8 cellular contexts compared by ENCODE assay signal in the genomic region with DNA sequence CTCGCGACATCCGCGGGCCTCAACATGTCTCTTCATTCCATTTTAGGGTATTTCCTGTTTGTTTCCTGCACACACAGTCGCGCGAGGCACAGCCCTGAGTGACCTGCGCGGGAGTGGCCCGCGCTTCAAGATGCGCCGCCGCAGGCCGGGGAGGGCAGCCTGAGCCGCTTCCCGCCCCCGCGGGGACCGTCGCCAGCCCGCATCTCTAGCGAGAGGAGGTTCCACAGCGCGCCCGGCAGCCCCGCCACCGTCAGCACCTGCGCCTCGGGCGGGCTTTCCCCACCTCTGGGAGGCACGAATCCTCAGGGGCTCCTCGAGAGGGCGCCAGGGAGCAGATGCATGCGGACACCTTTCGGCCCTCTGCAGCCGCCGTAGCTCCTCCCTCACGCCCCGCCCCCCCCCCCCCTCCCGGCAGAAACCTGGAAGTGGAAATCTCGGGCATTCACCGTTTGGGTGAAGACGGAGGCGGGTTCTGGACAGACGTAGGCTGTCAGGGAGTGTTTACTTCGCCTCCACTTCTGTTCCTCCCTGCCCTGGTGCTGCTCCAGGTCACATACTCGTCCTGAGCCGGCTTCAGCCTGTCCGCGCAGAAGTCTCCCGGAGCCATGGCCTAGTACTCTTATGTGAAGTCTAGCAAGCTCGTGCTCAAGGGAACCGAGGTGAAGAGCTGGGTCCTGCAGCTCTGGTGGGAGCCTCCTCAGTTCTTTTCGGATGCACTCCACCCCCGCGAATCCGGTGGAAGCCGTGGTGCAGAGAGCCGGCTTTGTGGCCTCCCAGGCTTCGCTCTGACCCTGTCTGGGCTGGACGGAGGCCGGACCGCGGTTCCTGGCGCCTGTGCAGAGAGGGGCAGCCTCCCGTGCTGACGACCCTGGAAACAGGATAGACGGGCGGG.
DNase-seq lines count a peak whose midpoint lies in the region; ATAC-seq and TF ChIP-seq lines count a peak whose summit lies in the region.

No MANE protein-coding gene starts in this region.

- no peaks in the 10 kb centered on the region for H3K4me1 ChIP-seq in colonic mucosa

- H3K36me3 ChIP-seq in colonic mucosa, result no peaks in the 10 kb centered on the region

- ATAC-seq in GM18520 (IDR thresholded peaks at IDR 0.05; ENCODE audit: unreplicated experiment) (peak; percentile 86), HG03108 (IDR thresholded peaks at IDR 0.05; ENCODE audit: unreplicated experiment) (peak; percentile 94), left colon (peak; percentile 98)

- peak overlapping the region; percentile 62 to 73 for H3K9ac ChIP-seq in colonic mucosa (ENCODE audit: low read depth in 2 of 2, low read length in 2 of 2)

- H3K27ac ChIP-seq in 22Rv1, result peak overlapping the region; percentile 77
- peak overlapping the region; percentile 88 for H3K27ac ChIP-seq in colonic mucosa

- intact Hi-C loops in colonic mucosa (cut with DNase I), result no loop called here
- intact Hi-C loops in left colon (cut with DNase I, micrococcal nuclease), result no loop called here

- peak overlapping the region; percentile 69 for H3K4me3 ChIP-seq in colonic mucosa

- TF ChIP-seq CTCF in 22Rv1 (IDR thresholded peaks at IDR 0.05), result peak; percentile 70
- TF ChIP-seq CTCF in colonic mucosa (IDR thresholded peaks at IDR 0.05), result peak; percentile 70

- H3K27me3 ChIP-seq in colonic mucosa, result no peaks in the 10 kb centered on the region

- peak; percentile 78 for DNase-seq in NCI-H345 treated with DMSO at 0.1 percent for 48 hours (lab: John Stamatoyannopoulos, UW; ENCODE audit: unreplicated experiment)
- DNase-seq in activated CD4-positive, alpha-beta T cell treated with anti-CD3 and anti-CD28 coated beads for 48 hours, result peak; percentile 93
- peak; percentile 80 for DNase-seq in colonic mucosa
- DNase-seq in left colon, result peak; percentile 72 to 89
- peak; percentile 94 for DNase-seq in stimulated activated CD4-positive, alpha-beta T cell treated with anti-CD3 and anti-CD28 coated beads, Interleukin-4, amount 100 ng/mL, for 1 hour

- no peaks in the 10 kb centered on the region for H3K9me3 ChIP-seq in colonic mucosa

Comparison
In these comparisons a context has a peak if more than half of its experiments do, and no peak if none do; other contexts are left out.
1. Peak in every context shown above with its lines: DNase-seq, ATAC-seq, H3K4me3 ChIP-seq and H3K27ac ChIP-seq.